8 cellular contexts compared by ENCODE assay signal in genomic region chr2:207867905-207868304, GRCh38.
"Had no signal": no experiment of that assay in that cellular context is flagged by ENCODE, and none has a peak within 500 bp of the region (broad histone marks: within the 10 kb centered on the region; RNA-seq: fewer than 3 reads in every experiment).

No MANE protein-coding gene starts in this region.

- H3K9me3 Mint-ChIP-seq: GM23338, H9 had no signal

- H3K4me2 ChIP-seq: GM23338 had no signal

- H3K4me3 Mint-ChIP-seq: GM23338, H9 had no signal

- H3K4me3 ChIP-seq: GM23338, K562 had no signal

- H3K27ac Mint-ChIP-seq: GM23338 had no signal

- DNase-seq: H9, HCEC 1CT, IMR-90, KG1 had no signal

- FAIRE-seq: H1, H54, K562 had no signal

- H2AFZ ChIP-seq: GM23338 had no signal

- ATAC-seq: GM23338, K562 had no signal
